9 cellular contexts compared by ENCODE assay signal in genomic region chr5:36242534-36243144, GRCh38. TPM values are rescaled to one million over a fixed set of nuclear protein-coding genes. Genes with fewer than 3 reads are reported as not detected.
A peak's percentile ranks its signal among the peaks of the same experiment; 100 is the strongest.
DNase-seq lines count a peak whose midpoint lies in the region; ATAC-seq and TF ChIP-seq lines count a peak whose summit lies in the region.
"Had no signal": no experiment of that assay in that cellular context is flagged by ENCODE, and none has a peak within 500 bp of the region (broad histone marks: within the 10 kb centered on the region; RNA-seq: fewer than 3 reads in every experiment).

No MANE protein-coding gene starts in this region.

- TF ChIP-seq CTCF in AG04450 (IDR thresholded peaks at IDR 0.05; ENCODE audit: low read depth, low read length) = no peak
- no peak for TF ChIP-seq CTCF in adrenal gland (IDR thresholded peaks at IDR 0.05)
- TF ChIP-seq CTCF in kidney epithelial cell (IDR thresholded peaks at IDR 0.05; ENCODE audit: insufficient read depth, low read length, poor library complexity, severe bottlenecking) = no peak

- H3K4me1 Mint-ChIP-seq in stimulated activated effector memory CD8-positive, alpha-beta T cell treated with anti-CD3 and anti-CD28 coated beads, Interleukin-12 subunit alpha, Interleukin-12 subunit beta, amount 100 ng/mL, for 72 hours = peaks cover 39% of the 10 kb centered on the region

- H3K9me3 Mint-ChIP-seq in stimulated activated effector memory CD8-positive, alpha-beta T cell treated with anti-CD3 and anti-CD28 coated beads, Interleukin-12 subunit alpha, Interleukin-12 subunit beta, amount 100 ng/mL, for 72 hours = no peaks in the 10 kb centered on the region

- no peak for DNase-seq in AG04450 (ENCODE audit: low read depth, low spot score)
- peak; percentile 7 to 62 (median 21) for DNase-seq in adrenal gland
- DNase-seq in kidney epithelial cell (ENCODE audit: low read depth) = no peak
- peak in 1 of 2 donors; percentile 57 for DNase-seq in stimulated activated effector memory CD8-positive, alpha-beta T cell treated with anti-CD3 and anti-CD28 coated beads, Interleukin-12 subunit alpha, Interleukin-12 subunit beta, amount 100 ng/mL, for 72 hours (ENCODE audit: low spot score in 2 of 2)
- DNase-seq in GDM1 (lab: John Stamatoyannopoulos, UW) = no peak
- DNase-seq in stimulated activated naive CD4-positive, alpha-beta T cell treated with Interleukin-2 at 50 U/mL for 16 hours (lab: John Stamatoyannopoulos, UW) = no peak

- WGBS in HUES64 = 78% methylated on average over 19 of the region's 19 CpGs
- WGBS in adrenal gland, 4 donors = 51 to 58% (median 56%) methylated on average over 5 to 19 of the region's 19 CpGs

- H3K4me3 ChIP-seq in AG04450 (ENCODE audit: low read depth, low read length) (peak overlapping the region; percentile 73), HUES64 (ENCODE audit: low read length) (peak overlapping the region; percentile 71), adrenal gland (peak overlapping the region in 3 of 4 donors; percentile 2 to 93 (median 64)), kidney epithelial cell (ENCODE audit: low read depth, low read length) (peak overlapping the region; percentile 79)

- H3K4me1 ChIP-seq in HUES64 (ENCODE audit: insufficient read depth, low read length) (peaks cover 27% of the 10 kb centered on the region), adrenal gland (replicated peaks in 1 of 2) (peaks cover 29 to 38% of the 10 kb centered on the region in 2 donors)

- intact Hi-C loops in adrenal gland (cut with DNase I) = no loop called here

- POLR2A ChIA-PET in AG04450 (lab: Yijun Ruan, JAX) = interaction anchor here (0.9 to 2.5 kb wide), 7 partner anchors 12 to 162 kb away, joined by 3 to 17 read pairs (median 5); partner anchors contain the start of genes LMBRD2 and SKP2

- H3K27ac ChIP-seq in AG04450 (ENCODE audit: low read depth, low read length) (peak overlapping the region; percentile 91), HUES64 (ENCODE audit: low read depth, low read length) (peak overlapping the region; percentile 62; the same call in 1 of the 2 replicates), adrenal gland (peak overlapping the region; percentile 62 to 100 (median 93))

- peaks cover 5% of the 10 kb centered on the region for H3K36me3 Mint-ChIP-seq in stimulated activated effector memory CD8-positive, alpha-beta T cell treated with anti-CD3 and anti-CD28 coated beads, Interleukin-12 subunit alpha, Interleukin-12 subunit beta, amount 100 ng/mL, for 72 hours

- H3K9ac ChIP-seq in HUES64 (ENCODE audit: low read depth, low read length) = peak overlapping the region; percentile 68

- H3K9me3 ChIP-seq in AG04450 (ENCODE audit: control insufficient read depth, insufficient read depth, low read length) = no peaks in the 10 kb centered on the region; the same call in 1 of the 2 replicates
- H3K9me3 ChIP-seq in HUES64 (ENCODE audit: insufficient read depth, low read depth, low read length) = no peaks in the 10 kb centered on the region
- H3K9me3 ChIP-seq in adrenal gland (replicated peaks in 1 of 3) = no peaks in the 10 kb centered on the region

- H3K27me3 ChIP-seq in AG04450 (ENCODE audit: control insufficient read depth, insufficient read depth, low read length) (no peaks in the 10 kb centered on the region), HUES64 (ENCODE audit: insufficient read depth, low read length) (peaks cover 10% of the 10 kb centered on the region), adrenal gland (no peaks in the 10 kb centered on the region), kidney epithelial cell (ENCODE audit: control insufficient read depth, insufficient read depth, low read length) (no peaks in the 10 kb centered on the region)

- peak overlapping the region; percentile 87 for H3K4me3 Mint-ChIP-seq in stimulated activated effector memory CD8-positive, alpha-beta T cell treated with anti-CD3 and anti-CD28 coated beads, Interleukin-12 subunit alpha, Interleukin-12 subunit beta, amount 100 ng/mL, for 72 hours

- no peak for TF ChIP-seq POLR2A in adrenal gland (IDR thresholded peaks at IDR 0.05)

- CTCF ChIA-PET in AG04450 (lab: Charles Lee) = interaction anchor here (0.5 to 3.9 kb wide), 16 partner anchors 9 to 453 kb away, joined by 3 to 28 read pairs (median 6); partner anchors contain the start of gene RANBP3L

- ATAC-seq in stimulated activated effector memory CD8-positive, alpha-beta T cell treated with anti-CD3 and anti-CD28 coated beads, Interleukin-12 subunit alpha, Interleukin-12 subunit beta, amount 100 ng/mL, for 72 hours = no peak
- no peak for ATAC-seq in GM19467 (IDR thresholded peaks at IDR 0.05; ENCODE audit: unreplicated experiment)

- H3K36me3 ChIP-seq in HUES64 (ENCODE audit: insufficient read depth, low read length) = no peaks in the 10 kb centered on the region
- H3K36me3 ChIP-seq in adrenal gland (replicated peaks in 1 of 2) = no peaks in the 10 kb centered on the region
- no peaks in the 10 kb centered on the region for H3K36me3 ChIP-seq in kidney epithelial cell (ENCODE audit: control insufficient read depth, insufficient read depth, low read length)

- H3K27ac Mint-ChIP-seq in stimulated activated effector memory CD8-positive, alpha-beta T cell treated with anti-CD3 and anti-CD28 coated beads, Interleukin-12 subunit alpha, Interleukin-12 subunit beta, amount 100 ng/mL, for 72 hours = peak overlapping the region; percentile 97

RNA-seq across cellular contexts. Expression of gene NADK2, which starts 0.9 kb away (rescaled TPM):
- polyA plus RNA-seq in AG04450 (2011; rRNA removed) (13.0 and 18.5 TPM in 2 replicates), adrenal gland (10 to 100 TPM; 13.5 to 32.8 (median 19.5) TPM)
- polyA minus RNA-seq in AG04450 (2011; rRNA and poly(A)+ RNA removed) = 13.9 and 21.1 TPM in 2 replicates
- 15.4 TPM for polyA plus RNA-seq in HUES64 (2013, experiment 1 of 2)
- 22.8 TPM for polyA plus RNA-seq in HUES64 (2013, experiment 2 of 2)
- total RNA-seq in adrenal gland (10 to 100 TPM; 38.8 to 68.3 (median 50.7) TPM), kidney epithelial cell (12.2 and 13.4 TPM in 2 replicates)

RNA-seq across cellular contexts. Expression of gene RANBP3L, which starts 59.1 kb away (rescaled TPM):
- polyA plus RNA-seq in AG04450 (2011; rRNA removed) (not detected in 2 replicates), adrenal gland (1 to 10 TPM in 2 of 3 donors, under 1 TPM in 1; 0.30 to 1.4 (median 1.0) TPM)
- not detected in 2 replicates for polyA minus RNA-seq in AG04450 (2011; rRNA and poly(A)+ RNA removed)
- polyA plus RNA-seq in HUES64 (2013, experiment 1 of 2) = not detected
- not detected for polyA plus RNA-seq in HUES64 (2013, experiment 2 of 2)
- total RNA-seq in adrenal gland (10 to 100 TPM in 1 of 8 donors, 1 to 10 TPM in 7; 1.0 to 21.6 (median 4.9) TPM), kidney epithelial cell (0.07 TPM in 1 of 2 replicates, not detected in the other)
- total RNA-seq: glomerular endothelial cell had no signal

Comparison
In these comparisons a context has a peak if more than half of its experiments do, and no peak if none do; other contexts are left out.
1. DNase-seq: peak in adrenal gland (7 of 7); none in AG04450 (single experiment), kidney epithelial cell (single experiment), GDM1 (single experiment) and stimulated activated naive CD4-positive, alpha-beta T cell treated with Interleukin-2 at 50 U/mL for 16 hours (single experiment).
2. Peak in every context shown above with its lines, with median percentiles within 50 percentile points of each other: H3K27ac ChIP-seq and H3K4me3 ChIP-seq.